Comparison of ENCODE assay signal across 8 cellular contexts in the genomic region with DNA sequence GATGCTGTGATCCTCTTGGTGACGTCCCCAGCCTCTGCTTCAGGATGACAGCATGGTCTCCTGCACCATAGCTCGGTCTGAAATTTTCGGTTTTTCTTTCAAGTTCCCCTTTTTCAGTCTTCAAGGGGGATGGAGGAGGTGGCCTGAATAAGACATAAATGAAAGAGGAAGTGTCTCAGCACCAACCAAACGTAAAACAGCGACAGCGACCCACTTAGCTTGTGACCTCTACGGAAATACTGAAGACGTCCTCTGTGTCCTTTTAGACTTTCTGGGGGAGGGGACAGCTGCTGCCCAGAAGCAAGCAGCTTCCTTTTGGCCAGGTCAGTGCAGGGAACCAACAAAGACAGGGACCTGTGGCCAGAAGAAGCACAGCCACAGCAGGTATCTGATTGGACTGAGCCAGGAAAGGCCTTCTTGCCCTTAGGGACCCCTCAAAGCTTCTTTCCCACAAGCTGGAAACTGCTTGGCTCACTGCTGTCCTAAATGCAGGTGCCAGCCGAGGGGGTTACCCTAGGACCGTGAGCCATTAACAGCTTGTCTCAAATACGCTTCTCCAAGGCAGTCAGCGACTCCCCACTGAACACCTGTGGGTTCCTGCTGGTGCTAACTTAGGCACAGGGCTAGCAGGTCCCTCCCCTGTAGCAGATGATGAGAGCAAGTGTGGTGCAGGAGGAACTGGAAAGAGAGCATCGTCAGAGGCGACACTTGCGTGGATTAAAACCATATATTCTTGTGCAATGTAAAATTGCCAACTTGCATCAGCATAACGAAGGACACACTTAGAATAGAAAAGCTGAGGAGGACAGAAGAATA.
DNase-seq lines count a peak whose midpoint lies in the region; ATAC-seq and TF ChIP-seq lines count a peak whose summit lies in the region.
"Not testable (repeated sequence)": the region's sequence is repeated elsewhere in the genome, so short reads cannot be mapped to it uniquely, and the experiment has no call there.

No MANE protein-coding gene starts in this region.

- not testable (repeated sequence) for H3F3A ChIP-seq in neural progenitor cell (ENCODE audit: low read depth)

- not testable (repeated sequence) for H3K9me3 Mint-ChIP-seq in effector memory CD8-positive, alpha-beta T cell; neural progenitor cell

- H3K9ac ChIP-seq in neural progenitor cell = not testable (repeated sequence)

- DNase-seq in GM10248 (ENCODE audit: extremely low spot score) = peak; percentile 67
- peak; percentile 76 for DNase-seq in GM20000 (ENCODE audit: low spot score)
- peak; percentile 95 for DNase-seq in RPMI8226
- DNase-seq in activated T-cell treated with anti-CD3 and anti-CD28 coated beads for 24 hours (ENCODE audit: low read depth) = peak; percentile 40
- peak; percentile 69 to 71 (median 70) for DNase-seq in effector memory CD8-positive, alpha-beta T cell
- DNase-seq in neural progenitor cell (ENCODE audit: low spot score) = not testable (repeated sequence)
- DNase-seq in stimulated activated naive CD4-positive, alpha-beta T cell treated with Interleukin-2 at 50 U/mL for 16 hours (lab: John Stamatoyannopoulos, UW) = peak; percentile 65

- CTCF ChIA-PET in GM10248 (lab: Yijun Ruan, JAX) = interaction anchor here (0.7 to 2.1 kb wide), 12 partner anchors 12 to 151 kb away, joined by 3 to 5 read pairs (median 3); a partner anchor contains a TSS

- H3K27me3 ChIP-seq in neural progenitor cell = not testable (repeated sequence)

- H3K79me2 ChIP-seq in neural progenitor cell (ENCODE audit: low read depth) = not testable (repeated sequence)

- not testable (repeated sequence) for H3K4me3 ChIP-seq in neural progenitor cell

- POLR2A ChIA-PET in GM10248 (lab: Yijun Ruan, JAX) = interaction anchor here (0.6 to 1.9 kb wide), 6 partner anchors 11 to 195 kb away, joined by 3 to 15 read pairs (median 4); no protein-coding TSS in a partner anchor

- H4K20me1 ChIP-seq in neural progenitor cell (ENCODE audit: low read depth) = not testable (repeated sequence)

- not testable (repeated sequence) for TF ChIP-seq CTCF in GM10248 (IDR thresholded peaks at IDR 0.05; ENCODE audit: control extremely low read depth, extremely low read depth, low read depth, missing control alignments); GM20000 (IDR thresholded peaks at IDR 0.05; ENCODE audit: extremely low read depth, missing control alignments); neural progenitor cell (IDR thresholded peaks at IDR 0.05)

- not testable (repeated sequence) for H3K27ac ChIP-seq in neural progenitor cell

- H3K27ac Mint-ChIP-seq in effector memory CD8-positive, alpha-beta T cell = peak overlapping the region; percentile 100
- not testable (repeated sequence) for H3K27ac Mint-ChIP-seq in neural progenitor cell

- H3K4me1 Mint-ChIP-seq in effector memory CD8-positive, alpha-beta T cell (ENCODE audit: low read depth in 2 of 2) = peaks cover 29 to 35% of the 10 kb centered on the region in 2 donors
- peaks cover 29% of the 10 kb centered on the region for H3K4me1 Mint-ChIP-seq in neural progenitor cell

- ATAC-seq in HG03175 (IDR thresholded peaks at IDR 0.05; ENCODE audit: unreplicated experiment) = peak; percentile 86
- peak; percentile 74 for ATAC-seq in effector memory CD8-positive, alpha-beta T cell (replicated peaks)

- H3K4me3 Mint-ChIP-seq in effector memory CD8-positive, alpha-beta T cell = peak overlapping the region; percentile 79 to 86
- H3K4me3 Mint-ChIP-seq in neural progenitor cell = not testable (repeated sequence)

- H3K27me3 Mint-ChIP-seq in effector memory CD8-positive, alpha-beta T cell; neural progenitor cell (ENCODE audit: insufficient read depth, low read depth): not testable (repeated sequence)

- not testable (repeated sequence) for H3K4me1 ChIP-seq in neural progenitor cell

- H3K9me3 ChIP-seq in neural progenitor cell (ENCODE audit: low read depth) = not testable (repeated sequence)

- H2AFZ ChIP-seq in neural progenitor cell (replicated peaks) = peak overlapping the region; percentile 36

- not testable (repeated sequence) for H3K36me3 ChIP-seq in neural progenitor cell

- not testable (repeated sequence) for H3K4me2 ChIP-seq in neural progenitor cell

- peaks cover 23% of the 10 kb centered on the region for H3K36me3 Mint-ChIP-seq in effector memory CD8-positive, alpha-beta T cell (ENCODE audit: insufficient read depth)
- not testable (repeated sequence) for H3K36me3 Mint-ChIP-seq in neural progenitor cell
